In genomic region chr2:225612636-225613035, GRCh38 we compare ENCODE assay signal across 9 cellular contexts.
"Had no signal": no experiment of that assay in that cellular context is flagged by ENCODE, and none has a peak within 500 bp of the region (broad histone marks: within the 10 kb centered on the region; RNA-seq: fewer than 3 reads in every experiment).

No MANE protein-coding gene starts in this region.

- H3K4me3 ChIP-seq: GM23338 had no signal

- ATAC-seq: GM23338 had no signal

- H3K4me2 ChIP-seq: GM23338, KMS-11 had no signal

- DNase-seq: H9, HCEC 1CT, KBM-7 had no signal

- H3K9me3 Mint-ChIP-seq: GM23338, H9 had no signal

- H3K9ac ChIP-seq: KMS-11 had no signal

- H3K4me3 Mint-ChIP-seq: GM23338, H9, IgD-negative memory B cell had no signal

- H3K4me1 Mint-ChIP-seq: GM23338, H9, IgD-negative memory B cell had no signal

- H3K27ac ChIP-seq: KMS-11 had no signal

- H2AFZ ChIP-seq: GM23338 had no signal

- FAIRE-seq: H1, H54, HTR-8/SVneo had no signal

- H3K27ac Mint-ChIP-seq: GM23338, H9, IgD-negative memory B cell had no signal

- H3K36me3 Mint-ChIP-seq: IgD-negative memory B cell had no signal
